ENCODE assay signal across 21 cellular contexts in the genomic region with DNA sequence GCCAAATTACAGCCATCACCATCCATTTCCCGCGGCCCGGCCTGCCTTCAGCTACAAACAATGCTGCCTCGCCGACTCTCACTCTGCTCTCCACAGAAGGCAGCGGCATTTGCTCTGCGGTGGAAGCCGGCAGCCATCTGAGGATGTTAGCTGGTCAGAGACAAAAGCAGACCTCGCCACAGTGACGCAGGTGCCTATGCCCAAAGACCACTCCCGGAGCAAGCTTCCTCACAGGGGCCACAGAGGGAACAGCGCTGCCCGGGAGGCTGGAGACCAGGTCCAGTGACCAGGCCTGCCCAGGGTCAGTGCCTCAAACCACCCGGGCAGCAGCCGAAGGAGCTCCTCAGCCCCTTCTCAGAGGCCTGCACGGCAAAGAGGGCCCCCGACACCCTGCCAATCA.
"Had no signal": no experiment of that assay in that cellular context is flagged by ENCODE, and none has a peak within 500 bp of the region (broad histone marks: within the 10 kb centered on the region; RNA-seq: fewer than 3 reads in every experiment).

No MANE protein-coding gene starts in this region.

- H3K4me3 Mint-ChIP-seq: activated CD8-positive, alpha-beta T cell treated with anti-CD3 and anti-CD28 coated beads, Interleukin-2, amount 10 ng/mL, durations not matched to agents 7 days and 5 days; natural killer cell; stimulated activated effector memory CD8-positive, alpha-beta T cell treated with anti-CD3 and anti-CD28 coated beads, Interleukin-12 subunit alpha, Interleukin-12 subunit beta, amount 100 ng/mL, for 72 hours; stimulated activated naive CD8-positive, alpha-beta T cell treated with anti-CD3 and anti-CD28 coated beads, Interleukin-15, amount 100 ng/mL, for 72 hours; T-helper 2 cell treated with Interferon-gamma antibody and Interleukin-4, amounts not matched to agents 5 μg/mL and 100 μg/mL, for 36 hours had no signal

- H3K9me3 ChIP-seq: neutrophil, pancreas, right lobe of liver, tibial artery had no signal

- H3K36me3 ChIP-seq: neutrophil had no signal

- H3K27ac Mint-ChIP-seq: activated CD8-positive, alpha-beta T cell treated with anti-CD3 and anti-CD28 coated beads, Interleukin-2, amount 10 ng/mL, durations not matched to agents 7 days and 5 days; stimulated activated effector memory CD8-positive, alpha-beta T cell treated with anti-CD3 and anti-CD28 coated beads, Interleukin-12 subunit alpha, Interleukin-12 subunit beta, amount 100 ng/mL, for 72 hours; stimulated activated naive CD8-positive, alpha-beta T cell treated with anti-CD3 and anti-CD28 coated beads, Interleukin-15, amount 100 ng/mL, for 72 hours; T-helper 2 cell treated with Interferon-gamma antibody and Interleukin-4, amounts not matched to agents 5 μg/mL and 100 μg/mL, for 36 hours had no signal

- H3K27me3 ChIP-seq: neutrophil, pancreas, right lobe of liver, tibial artery had no signal

- H3K36me3 Mint-ChIP-seq: activated naive CD4-positive, alpha-beta T cell treated with anti-CD3 and anti-CD28 coated beads, Interleukin-2, amount 50 U/mL, for 72 hours; natural killer cell; stimulated activated effector memory CD8-positive, alpha-beta T cell treated with anti-CD3 and anti-CD28 coated beads, Interleukin-12 subunit alpha, Interleukin-12 subunit beta, amount 100 ng/mL, for 72 hours had no signal

- H3K4me1 ChIP-seq: pancreas had no signal

- DNase-seq: activated CD4-positive, alpha-beta T cell treated with anti-CD3 and anti-CD28 coated beads, Interleukin-2, amount 50 U/mL, for 1 hour; activated CD8-positive, alpha-beta T cell treated with anti-CD3 and anti-CD28 coated beads, Interleukin-2, amount 10 ng/mL, durations not matched to agents 7 days and 5 days; activated gamma-delta T cell treated with Interleukin-2 at 50 U/mL for 16 hours; aorta; cerebellar nuclear complex; cortex of kidney; left colon; natural killer cell; stimulated activated CD4-positive, alpha-beta T cell treated with anti-CD3 and anti-CD28 coated beads, Interleukin-1b, Interleukin-23, amount 100 ng/mL, for 48 hours; stimulated activated naive CD8-positive, alpha-beta T cell treated with anti-CD3 and anti-CD28 coated beads, Interleukin-15, amount 100 ng/mL, for 72 hours; tibial artery had no signal

- H3K4me3 ChIP-seq: lung, pancreas, right lobe of liver, skin epidermis, tibial artery had no signal

- H3K4me1 Mint-ChIP-seq: stimulated activated naive CD8-positive, alpha-beta T cell treated with anti-CD3 and anti-CD28 coated beads, Interleukin-15, amount 100 ng/mL, for 72 hours had no signal

- H3K9me3 Mint-ChIP-seq: natural killer cell; stimulated activated effector memory CD8-positive, alpha-beta T cell treated with anti-CD3 and anti-CD28 coated beads, Interleukin-12 subunit alpha, Interleukin-12 subunit beta, amount 100 ng/mL, for 72 hours; T-helper 2 cell treated with Interferon-gamma antibody and Interleukin-4, amounts not matched to agents 5 μg/mL and 100 μg/mL, for 36 hours had no signal

- H3K27me3 Mint-ChIP-seq: stimulated activated naive CD8-positive, alpha-beta T cell treated with anti-CD3 and anti-CD28 coated beads, Interleukin-15, amount 100 ng/mL, for 72 hours had no signal

- H3K27ac ChIP-seq: neutrophil, pancreas, skin epidermis, tibial artery, VCaP had no signal

- ATAC-seq: activated CD4-positive, CD25-positive, alpha-beta regulatory T cell treated with anti-CD3 and anti-CD28 coated beads, Interleukin-2, amount 50 U/mL, for 24 hours; activated CD8-positive, alpha-beta T cell treated with anti-CD3 and anti-CD28 coated beads, Interleukin-2, amount 10 ng/mL, durations not matched to agents 7 days and 5 days; activated naive CD4-positive, alpha-beta T cell treated with anti-CD3 and anti-CD28 coated beads, Interleukin-2, amount 50 U/mL, for 72 hours; left colon; natural killer cell; pancreas; right lobe of liver; stimulated activated effector memory CD8-positive, alpha-beta T cell treated with anti-CD3 and anti-CD28 coated beads, Interleukin-12 subunit alpha, Interleukin-12 subunit beta, amount 100 ng/mL, for 72 hours; stimulated activated naive CD8-positive, alpha-beta T cell treated with anti-CD3 and anti-CD28 coated beads, Interleukin-15, amount 100 ng/mL, for 72 hours had no signal
